In the genomic region with DNA sequence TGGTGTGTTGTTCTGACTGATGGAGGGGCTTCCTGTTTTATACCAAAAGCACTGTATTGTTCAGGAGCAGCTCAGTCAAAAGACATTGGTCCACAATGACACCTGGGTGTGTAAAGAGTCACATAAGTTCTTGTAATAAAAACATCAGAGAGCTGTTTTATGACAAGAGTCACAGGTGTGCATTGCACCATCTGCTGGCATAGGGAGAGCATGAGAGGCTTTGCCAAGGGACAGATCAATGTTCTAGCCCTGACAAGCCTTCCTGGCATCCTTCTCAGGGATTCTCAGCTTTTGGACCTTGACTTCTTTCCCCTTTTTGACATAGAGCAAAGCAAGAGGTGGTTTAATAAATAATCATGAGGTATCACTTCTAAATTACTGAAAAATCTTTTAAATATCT, we compare ENCODE assay signal across 9 cellular contexts. TPM values are rescaled to one million over a fixed set of nuclear protein-coding genes. Genes with fewer than 3 reads are reported as not detected.
DNase-seq lines count a peak whose midpoint lies in the region; ATAC-seq and TF ChIP-seq lines count a peak whose summit lies in the region.
"Had no signal": no experiment of that assay in that cellular context is flagged by ENCODE, and none has a peak within 500 bp of the region (broad histone marks: within the 10 kb centered on the region; RNA-seq: fewer than 3 reads in every experiment).

No MANE protein-coding gene starts in this region.

- no peaks in the 10 kb centered on the region for H3K27me3 ChIP-seq in colonic mucosa

- H3K9me3 Mint-ChIP-seq in stimulated activated naive B cell treated with anti-CD40 and anti-IgM and Interleukin-4, amounts not matched to agents 10 μg/mL and 1 μg/mL and 100 μg/mL, for 72 hours, result no peaks in the 10 kb centered on the region

- H3K4me3 Mint-ChIP-seq in stimulated activated naive B cell treated with anti-CD40 and anti-IgM and Interleukin-4, amounts not matched to agents 10 μg/mL and 1 μg/mL and 100 μg/mL, for 72 hours, result no peak overlapping the region

- H3K4me1 ChIP-seq in colonic mucosa, result no peaks in the 10 kb centered on the region

- H3K4me1 Mint-ChIP-seq in stimulated activated naive B cell treated with anti-CD40 and anti-IgM and Interleukin-4, amounts not matched to agents 10 μg/mL and 1 μg/mL and 100 μg/mL, for 72 hours, result peaks cover 7 to 18% of the 10 kb centered on the region in 2 donors

- H3K27me3 Mint-ChIP-seq in stimulated activated naive B cell treated with anti-CD40 and anti-IgM and Interleukin-4, amounts not matched to agents 10 μg/mL and 1 μg/mL and 100 μg/mL, for 72 hours, result no peaks in the 10 kb centered on the region

- intact Hi-C loops in colonic mucosa (cut with DNase I), result no loop called here

- H3K4me3 ChIP-seq in colonic mucosa, result no peak overlapping the region

- DNase-seq in NCI-H748 (lab: John Stamatoyannopoulos, UW; ENCODE audit: unreplicated experiment) (peak; percentile 28), NCI-H748 treated with DMSO at 0.1 percent for 48 hours (lab: John Stamatoyannopoulos, UW) (no peak), NCI-H446 (lab: John Stamatoyannopoulos, UW) (peak; percentile 20 to 47), colonic mucosa (peak; percentile 19), NCI-H1048 (lab: John Stamatoyannopoulos, UW) (no peak), HPDE6-E6E7 (ENCODE audit: extremely low spot score) (no peak), T1000 (lab: John Stamatoyannopoulos, UW) (no peak)
- DNase-seq in stimulated activated naive B cell treated with anti-CD40 and anti-IgM and Interleukin-4, amounts not matched to agents 10 μg/mL and 1 μg/mL and 100 μg/mL, for 72 hours, result no peak
- DNase-seq: cerebellar nuclear complex had no signal

- no peak for TF ChIP-seq CTCF in colonic mucosa (IDR thresholded peaks at IDR 0.05)

- no peaks in the 10 kb centered on the region for H3K9me3 ChIP-seq in colonic mucosa

- ATAC-seq in stimulated activated naive B cell treated with anti-CD40 and anti-IgM and Interleukin-4, amounts not matched to agents 10 μg/mL and 1 μg/mL and 100 μg/mL, for 72 hours (replicated peaks), result peak; percentile 64 to 71

- H3K27ac ChIP-seq in colonic mucosa, result no peak overlapping the region

- H3K27ac Mint-ChIP-seq in stimulated activated naive B cell treated with anti-CD40 and anti-IgM and Interleukin-4, amounts not matched to agents 10 μg/mL and 1 μg/mL and 100 μg/mL, for 72 hours, result no peak overlapping the region

- H3K36me3 Mint-ChIP-seq in stimulated activated naive B cell treated with anti-CD40 and anti-IgM and Interleukin-4, amounts not matched to agents 10 μg/mL and 1 μg/mL and 100 μg/mL, for 72 hours, result no peaks in the 10 kb centered on the region

- H3K9ac ChIP-seq in colonic mucosa (ENCODE audit: low read depth in 2 of 2, low read length in 2 of 2), result no peak overlapping the region

- no peaks in the 10 kb centered on the region for H3K36me3 ChIP-seq in colonic mucosa

RNA-seq across cellular contexts. Expression of gene ARPP21, which starts 20.5 kb away (rescaled TPM):
- total RNA-seq in colonic mucosa, result under 1 TPM in 1 of 2 donors, not detected in 1; 0.42 TPM

Comparison
In these comparisons a context has a peak if more than half of its experiments do, and no peak if none do; other contexts are left out.
1. DNase-seq: peak in NCI-H748 (single experiment), NCI-H446 (2 of 2) and colonic mucosa (single experiment); none in NCI-H748 treated with DMSO at 0.1 percent for 48 hours (single experiment), stimulated activated naive B cell treated with anti-CD40 and anti-IgM and Interleukin-4, amounts not matched to agents 10 μg/mL and 1 μg/mL and 100 μg/mL, for 72 hours (single experiment), NCI-H1048 (single experiment), HPDE6-E6E7 (single experiment) and T1000 (single experiment).